In genomic region chr14:56120091-56120632, GRCh38 we compare ENCODE assay signal across 8 cellular contexts. TPM values are rescaled to one million over a fixed set of nuclear protein-coding genes. Genes with fewer than 3 reads are reported as not detected.
DNase-seq lines count a peak whose midpoint lies in the region; ATAC-seq and TF ChIP-seq lines count a peak whose summit lies in the region.

No MANE protein-coding gene starts in this region.

- ATAC-seq in GM21526 (IDR thresholded peaks at IDR 0.05; ENCODE audit: low FRiP score, unreplicated experiment) = no peak
- ATAC-seq in HG03175 (IDR thresholded peaks at IDR 0.05; ENCODE audit: unreplicated experiment) = no peak

- H3K36me3 ChIP-seq in mesodermal cell (ENCODE audit: control insufficient read depth, insufficient read depth, low read length) (no peaks in the 10 kb centered on the region), vagina (no peaks in the 10 kb centered on the region)

- intact Hi-C loops in vagina (cut with DNase I) = no loop called here

- no peaks in the 10 kb centered on the region for H3K27me3 ChIP-seq in vagina

- H3K4me3 ChIP-seq in mesodermal cell (ENCODE audit: extremely low read depth, insufficient read depth, low read length, poor library complexity, severe bottlenecking) = peak overlapping the region; percentile 70
- H3K4me3 ChIP-seq in vagina = peak overlapping the region; percentile 72 to 93

- DNase-seq in DMS153 treated with DMSO at 0.1 percent for 48 hours (lab: John Stamatoyannopoulos, UW; ENCODE audit: unreplicated experiment) (peak; percentile 32), NCI-H2029 treated with DMSO at 0.1 percent for 48 hours (lab: John Stamatoyannopoulos, UW) (peak; percentile 75), cerebellar cortex (ENCODE audit: low spot score) (peak; percentile 62), vagina (ENCODE audit: extremely low spot score in 2 of 2) (no peak), GF-D8 (lab: John Stamatoyannopoulos, UW) (no peak)

- TF ChIP-seq CTCF in vagina (IDR thresholded peaks at IDR 0.05) = no peak

- peaks cover 19% of the 10 kb centered on the region for H3K4me1 ChIP-seq in mesodermal cell (ENCODE audit: control insufficient read depth, insufficient read depth, low read length, poor library complexity, severe bottlenecking)
- peaks cover 43% of the 10 kb centered on the region for H3K4me1 ChIP-seq in vagina

- 9 to 11% methylated on average over 10 of the region's 13 CpGs for WGBS in mesodermal cell (ENCODE audit: insufficient coverage in 2 of 2), 2 experiments

- no peak for TF ChIP-seq POLR2A in vagina (IDR thresholded peaks at IDR 0.05)

- H3K27ac ChIP-seq in mesodermal cell (ENCODE audit: low read depth, low read length, severe bottlenecking) = no peak overlapping the region
- H3K27ac ChIP-seq in vagina = peak overlapping the region; percentile 94

- H3K9me3 ChIP-seq in mesodermal cell (ENCODE audit: control insufficient read depth, low read length) = no peaks in the 10 kb centered on the region
- no peaks in the 10 kb centered on the region for H3K9me3 ChIP-seq in vagina

RNA-seq across cellular contexts. Expression of gene PELI2, which starts 2.0 kb away (rescaled TPM):
- 17.5 TPM for polyA plus RNA-seq in mesodermal cell (2013, experiment 1 of 2)
- 15.3 TPM for polyA plus RNA-seq in mesodermal cell (2013, experiment 2 of 2)
- 9.6 TPM for total RNA-seq in vagina

Comparison
In these comparisons a context has a peak if more than half of its experiments do, and no peak if none do; other contexts are left out.
1. DNase-seq: peak in DMS153 treated with DMSO at 0.1 percent for 48 hours (single experiment), NCI-H2029 treated with DMSO at 0.1 percent for 48 hours (single experiment) and cerebellar cortex (single experiment); none in vagina (0 of 2) and GF-D8 (single experiment).